In the genomic region with DNA sequence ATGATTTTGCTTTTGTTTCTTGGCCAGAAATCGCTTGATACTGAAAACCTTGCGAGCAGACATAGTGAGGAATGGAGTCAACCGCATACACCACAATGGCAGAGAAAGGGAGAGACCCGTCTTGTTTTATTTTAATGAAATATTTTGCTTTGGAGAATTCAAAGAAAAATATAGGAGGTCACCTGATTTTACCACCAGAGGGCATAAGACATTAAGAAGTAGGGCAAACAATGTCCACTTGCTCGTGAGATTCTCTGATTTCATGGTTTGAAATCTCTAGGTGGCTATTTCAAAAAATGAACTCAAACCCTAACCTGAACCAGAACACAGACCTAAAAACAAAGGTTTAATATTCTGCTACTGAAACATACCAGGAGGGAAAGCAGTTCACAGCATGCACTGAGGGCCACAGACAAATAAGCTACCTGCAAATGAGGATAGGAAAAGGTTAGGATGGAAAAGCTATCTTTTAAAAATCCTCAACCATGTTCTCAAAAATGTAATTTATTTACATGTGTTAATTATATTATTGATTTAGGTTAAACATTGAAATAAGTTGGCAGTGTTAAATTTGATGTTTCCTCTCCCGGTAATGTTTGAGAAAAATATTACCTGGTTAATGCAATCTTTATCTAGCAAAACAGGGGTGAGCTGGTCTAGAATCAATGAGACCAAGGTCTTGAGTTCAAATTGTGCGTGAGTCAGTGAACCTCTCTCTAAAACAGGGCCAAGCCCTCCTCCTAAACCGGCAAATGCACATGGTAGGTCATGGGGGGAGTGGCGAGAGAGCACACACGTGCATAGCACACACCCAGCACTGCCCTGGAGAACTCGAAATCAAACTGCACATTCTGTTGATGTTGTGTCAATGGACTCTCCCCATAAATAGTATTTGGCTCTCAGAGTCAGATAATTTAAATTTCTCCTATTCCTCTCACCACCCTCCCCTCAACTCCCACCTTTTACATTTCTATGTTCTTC, we compare ENCODE assay signal across 8 cellular contexts. TPM values are rescaled to one million over a fixed set of nuclear protein-coding genes. Genes with fewer than 3 reads are reported as not detected.
DNase-seq lines count a peak whose midpoint lies in the region; ATAC-seq and TF ChIP-seq lines count a peak whose summit lies in the region.

No MANE protein-coding gene starts in this region.

- peaks cover 19% of the 10 kb centered on the region for H3K4me1 Mint-ChIP-seq in activated CD8-positive, alpha-beta memory T cell treated with anti-CD3 and anti-CD28 coated beads, Interleukin-2, amount 10 ng/mL, durations not matched to agents 7 days and 5 days
- H3K4me1 Mint-ChIP-seq in stimulated activated effector memory CD8-positive, alpha-beta T cell treated with anti-CD3 and anti-CD28 coated beads, Interleukin-12 subunit alpha, Interleukin-12 subunit beta, amount 100 ng/mL, for 72 hours = peaks cover 24% of the 10 kb centered on the region

- H3K36me3 Mint-ChIP-seq in activated CD8-positive, alpha-beta memory T cell treated with anti-CD3 and anti-CD28 coated beads, Interleukin-2, amount 10 ng/mL, durations not matched to agents 7 days and 5 days = peaks cover 3% of the 10 kb centered on the region
- H3K36me3 Mint-ChIP-seq in stimulated activated effector memory CD8-positive, alpha-beta T cell treated with anti-CD3 and anti-CD28 coated beads, Interleukin-12 subunit alpha, Interleukin-12 subunit beta, amount 100 ng/mL, for 72 hours = no peaks in the 10 kb centered on the region

- no peak overlapping the region for H3K27ac Mint-ChIP-seq in activated CD8-positive, alpha-beta memory T cell treated with anti-CD3 and anti-CD28 coated beads, Interleukin-2, amount 10 ng/mL, durations not matched to agents 7 days and 5 days
- H3K27ac Mint-ChIP-seq in stimulated activated effector memory CD8-positive, alpha-beta T cell treated with anti-CD3 and anti-CD28 coated beads, Interleukin-12 subunit alpha, Interleukin-12 subunit beta, amount 100 ng/mL, for 72 hours = no peak overlapping the region

- TF ChIP-seq CTCF in NB4 (IDR thresholded peaks at IDR 0.05; ENCODE audit: low read depth, low read length) (peak; percentile 36), cardiac fibroblast (IDR thresholded peaks at IDR 0.05; ENCODE audit: low read depth, low read length) (peak; percentile 17), testis (IDR thresholded peaks at IDR 0.05) (peak in 2 of 3 experiments; percentile 8 to 30)

- 85 to 91% methylated on average over 11 of the region's 11 CpGs for WGBS in testis, 2 donors

- no peak overlapping the region for H3K27ac ChIP-seq in testis

- no peaks in the 10 kb centered on the region for H3K27me3 ChIP-seq in testis

- intact Hi-C loops in testis (cut with DNase I; ENCODE audit: low total_unique reads) = no loop called here

- ATAC-seq in activated CD8-positive, alpha-beta memory T cell treated with anti-CD3 and anti-CD28 coated beads, Interleukin-2, amount 10 ng/mL, durations not matched to agents 7 days and 5 days = peak; percentile 23
- no peak for ATAC-seq in stimulated activated effector memory CD8-positive, alpha-beta T cell treated with anti-CD3 and anti-CD28 coated beads, Interleukin-12 subunit alpha, Interleukin-12 subunit beta, amount 100 ng/mL, for 72 hours

- no peaks in the 10 kb centered on the region for H3K36me3 ChIP-seq in testis (ENCODE audit: low read depth, missing control alignments)

- no peak for DNase-seq in activated CD8-positive, alpha-beta memory T cell treated with anti-CD3 and anti-CD28 coated beads, Interleukin-2, amount 10 ng/mL, durations not matched to agents 7 days and 5 days
- no peak for DNase-seq in activated CD8-positive, alpha-beta memory T cell treated with anti-CD3 and anti-CD28 coated beads, Interleukin-2, amount 50 U/mL, for 4 hours
- DNase-seq in NB4 (ENCODE audit: low read depth) (peak; percentile 50), cardiac fibroblast (ENCODE audit: low read depth in 2 of 2) (peak in 1 of 2 donors; percentile 52), testis (no peak), NCI-H187 (lab: John Stamatoyannopoulos, UW) (no peak), amygdala (lab: John Stamatoyannopoulos, UW) (no peak)
- no peak for DNase-seq in stimulated activated effector memory CD8-positive, alpha-beta T cell treated with anti-CD3 and anti-CD28 coated beads, Interleukin-12 subunit alpha, Interleukin-12 subunit beta, amount 100 ng/mL, for 72 hours (ENCODE audit: low spot score in 2 of 2)

- no peaks in the 10 kb centered on the region for H3K9me3 Mint-ChIP-seq in activated CD8-positive, alpha-beta memory T cell treated with anti-CD3 and anti-CD28 coated beads, Interleukin-2, amount 10 ng/mL, durations not matched to agents 7 days and 5 days (ENCODE audit: low read depth)
- H3K9me3 Mint-ChIP-seq in stimulated activated effector memory CD8-positive, alpha-beta T cell treated with anti-CD3 and anti-CD28 coated beads, Interleukin-12 subunit alpha, Interleukin-12 subunit beta, amount 100 ng/mL, for 72 hours = no peaks in the 10 kb centered on the region

- CTCF ChIA-PET in activated CD8-positive, alpha-beta memory T cell treated with anti-CD3 and anti-CD28 coated beads, Interleukin-2, amount 10 ng/mL, durations not matched to agents 7 days and 5 days (lab: Charles Lee) = interaction anchor here (0.7 to 3.7 kb wide), 12 partner anchors 8 to 319 kb away, joined by 3 to 20 read pairs (median 4); a partner anchor contains a TSS

- H3K4me3 ChIP-seq in NB4 (ENCODE audit: low read depth, low read length) (no peak overlapping the region), cardiac fibroblast (replicated peaks in 1 of 2; ENCODE audit: low read depth in 2 of 2, low read length in 2 of 2) (no peak overlapping the region), testis (no peak overlapping the region)

- no peaks in the 10 kb centered on the region for H3K9me3 ChIP-seq in testis

- no peak for TF ChIP-seq POLR2A in NB4 (IDR thresholded peaks at IDR 0.05; ENCODE audit: extremely low read depth, insufficient read length)
- no peak for TF ChIP-seq POLR2A in testis (IDR thresholded peaks at IDR 0.05)

- H3K4me3 Mint-ChIP-seq in activated CD8-positive, alpha-beta memory T cell treated with anti-CD3 and anti-CD28 coated beads, Interleukin-2, amount 10 ng/mL, durations not matched to agents 7 days and 5 days = no peak overlapping the region
- H3K4me3 Mint-ChIP-seq in stimulated activated effector memory CD8-positive, alpha-beta T cell treated with anti-CD3 and anti-CD28 coated beads, Interleukin-12 subunit alpha, Interleukin-12 subunit beta, amount 100 ng/mL, for 72 hours = no peak overlapping the region

- H3K27me3 Mint-ChIP-seq in activated CD8-positive, alpha-beta memory T cell treated with anti-CD3 and anti-CD28 coated beads, Interleukin-2, amount 10 ng/mL, durations not matched to agents 7 days and 5 days = no peaks in the 10 kb centered on the region

- H3K4me1 ChIP-seq in testis = no peaks in the 10 kb centered on the region

RNA-seq across cellular contexts. Expression of a gene that starts 12.5 kb away (rescaled TPM):
- under 1 TPM in 1 of 2 experiments, not detected in 1; 0.38 TPM for total RNA-seq in activated CD8-positive, alpha-beta memory T cell treated with anti-CD3 and anti-CD28 coated beads, Interleukin-2, amount 10 ng/mL, durations not matched to agents 7 days and 5 days
- under 1 TPM in 1 of 2 donors, not detected in 1; 0.25 TPM for total RNA-seq in testis
- not detected for polyA plus RNA-seq in testis (ENCODE audit: insufficient read depth, low read depth, low replicate concordance)
